ENCODE assay signal across 12 cellular contexts in genomic region chr1:25033030-25033827, GRCh38.
DNase-seq lines count a peak whose midpoint lies in the region; TF ChIP-seq lines count a peak whose summit lies in the region.
"Had no signal": no experiment of that assay in that cellular context is flagged by ENCODE, and none has a peak within 500 bp of the region (broad histone marks: within the 10 kb centered on the region; RNA-seq: fewer than 3 reads in every experiment).

No MANE protein-coding gene starts in this region.

- no peak overlapping the region for H2BK120ac ChIP-seq in neuronal stem cell (ENCODE audit: low read depth, low read length)

- peak overlapping the region; percentile 7 for H2BK5ac ChIP-seq in neuronal stem cell (ENCODE audit: low read length)

- H3K27me3 ChIP-seq in neuronal stem cell (ENCODE audit: control insufficient read depth in 3 of 3, insufficient read depth in 3 of 3, low read depth in 1 of 3, low read length in 3 of 3), result peaks cover 0 to 11% (median 0%) of the 10 kb centered on the region in 3 experiments
- H3K27me3 ChIP-seq: ascending aorta had no signal

- no peak for TF ChIP-seq EP300 in Ishikawa (IDR thresholded peaks at IDR 0.05; ENCODE audit: borderline replicate concordance)

- no peak overlapping the region for H3K4ac ChIP-seq in neuronal stem cell (ENCODE audit: low read length)

- H3K4me3 Mint-ChIP-seq in activated CD4-positive, alpha-beta T cell treated with anti-CD3 and anti-CD28 coated beads, Interleukin-2, amount 10 ng/mL, durations not matched to agents 24 days and 14 days, result peak overlapping the region; percentile 88
- peak overlapping the region; percentile 52 for H3K4me3 Mint-ChIP-seq in activated T-helper 2 cell treated with anti-CD3 and anti-CD28 coated beads, Interferon-gamma antibody, Interleukin-2, Interleukin-4, amounts not matched to agents 10 μg/mL and 5 μg/mL and 100 μg/mL, durations not matched to agents 14 hours and 24 hours and 36 hours (ENCODE audit: low read depth)
- H3K4me3 Mint-ChIP-seq: activated CD4-positive, alpha-beta T cell treated with anti-CD3 and anti-CD28 coated beads for 36 hours had no signal

- TF ChIP-seq RAD21 in Ishikawa (IDR thresholded peaks at IDR 0.05; ENCODE audit: low read depth), result no peak

- H3K18ac ChIP-seq in neuronal stem cell (ENCODE audit: low read length), result peak overlapping the region; percentile 11

- no peak overlapping the region for H2AK5ac ChIP-seq in neuronal stem cell (ENCODE audit: low read depth, low read length)

- H3K36me3 ChIP-seq in neuronal stem cell (replicated peaks in 1 of 2; ENCODE audit: control insufficient read depth in 2 of 2, insufficient read depth in 2 of 2, low read length in 2 of 2), result no peaks in the 10 kb centered on the region
- H3K36me3 ChIP-seq: ascending aorta had no signal

- H3K36me3 Mint-ChIP-seq in activated CD4-positive, alpha-beta T cell treated with anti-CD3 and anti-CD28 coated beads, Interleukin-2, amount 10 ng/mL, durations not matched to agents 24 days and 14 days (ENCODE audit: low read depth), result peaks cover 6% of the 10 kb centered on the region
- no peaks in the 10 kb centered on the region for H3K36me3 Mint-ChIP-seq in activated T-helper 2 cell treated with anti-CD3 and anti-CD28 coated beads, Interferon-gamma antibody, Interleukin-2, Interleukin-4, amounts not matched to agents 10 μg/mL and 5 μg/mL and 100 μg/mL, durations not matched to agents 14 hours and 24 hours and 36 hours (ENCODE audit: low read depth)

- intact Hi-C loops in activated CD4-positive, alpha-beta T cell treated with anti-CD3 and anti-CD28 coated beads, Interleukin-2, amount 10 ng/mL, durations not matched to agents 24 days and 14 days (cut with micrococcal nuclease), result loop anchor here (5.0 kb wide), 2 partner anchors 846 to 1344 kb away; partner anchors contain the start of gene IFNLR1
- intact Hi-C loops in activated T-helper 2 cell treated with anti-CD3 and anti-CD28 coated beads, Interferon-gamma antibody, Interleukin-2, Interleukin-4, amounts not matched to agents 10 μg/mL and 5 μg/mL and 100 μg/mL, durations not matched to agents 14 hours and 24 hours and 36 hours (cut with micrococcal nuclease), result no loop called here

- H3K9me3 ChIP-seq in neuronal stem cell (replicated peaks in 1 of 2; ENCODE audit: control insufficient read depth in 2 of 2, insufficient read depth in 1 of 2, low read depth in 1 of 2, low read length in 2 of 2), result peaks cover 0 to 3% of the 10 kb centered on the region in 2 donors
- H3K9me3 ChIP-seq: ascending aorta had no signal

- H3K4me2 ChIP-seq in neuronal stem cell (ENCODE audit: insufficient read depth, low read length, poor library complexity, severe bottlenecking), result no peak overlapping the region

- H2BK12ac ChIP-seq in neuronal stem cell (ENCODE audit: low read length), result no peak overlapping the region

- H3K4me1 Mint-ChIP-seq in activated CD4-positive, alpha-beta T cell treated with anti-CD3 and anti-CD28 coated beads, Interleukin-2, amount 10 ng/mL, durations not matched to agents 24 days and 14 days, result peaks cover 73% of the 10 kb centered on the region
- H3K4me1 Mint-ChIP-seq in activated T-helper 2 cell treated with anti-CD3 and anti-CD28 coated beads, Interferon-gamma antibody, Interleukin-2, Interleukin-4, amounts not matched to agents 10 μg/mL and 5 μg/mL and 100 μg/mL, durations not matched to agents 14 hours and 24 hours and 36 hours (ENCODE audit: low read depth), result peaks cover 69% of the 10 kb centered on the region

- no peak overlapping the region for H3K14ac ChIP-seq in neuronal stem cell (ENCODE audit: low read length)

- peak; percentile 61 for DNase-seq in activated CD4-positive, alpha-beta T cell treated with anti-CD3 and anti-CD28 coated beads, Interleukin-2, amount 10 ng/mL, durations not matched to agents 24 days and 14 days
- DNase-seq in activated CD4-positive, alpha-beta T cell treated with anti-CD3 and anti-CD28 coated beads for 48 hours, result no peak
- no peak for DNase-seq in activated T-helper 2 cell treated with anti-CD3 and anti-CD28 coated beads, Interferon-gamma antibody, Interleukin-2, Interleukin-4, amounts not matched to agents 10 μg/mL and 5 μg/mL and 100 μg/mL, durations not matched to agents 14 hours and 24 hours and 36 hours (ENCODE audit: low spot score)
- no peak for DNase-seq in neuronal stem cell (ENCODE audit: low spot score)
- DNase-seq in NCI-H187 treated with DMSO at 0.1 percent for 48 hours (lab: John Stamatoyannopoulos, UW), result no peak
- DNase-seq in glomerular visceral epithelial cell (ENCODE audit: extremely low spot score), result no peak
- DNase-seq in stimulated activated CD8-positive, alpha-beta memory T cell treated with anti-CD3 and anti-CD28 coated beads, Interleukin-4, amount 100 ng/mL, for 48 hours, result no peak
- DNase-seq: ACHN; activated CD4-positive, alpha-beta T cell treated with anti-CD3 and anti-CD28 coated beads for 36 hours; NCI-H1417 treated with DMSO at 0.1 percent for 48 hours had no signal

- no peak overlapping the region for H2BK15ac ChIP-seq in neuronal stem cell (ENCODE audit: low read length)

- no peak overlapping the region for H4K8ac ChIP-seq in neuronal stem cell (ENCODE audit: low read depth, low read length)

- H3K9me3 Mint-ChIP-seq in activated CD4-positive, alpha-beta T cell treated with anti-CD3 and anti-CD28 coated beads, Interleukin-2, amount 10 ng/mL, durations not matched to agents 24 days and 14 days, result no peaks in the 10 kb centered on the region
- no peaks in the 10 kb centered on the region for H3K9me3 Mint-ChIP-seq in activated T-helper 2 cell treated with anti-CD3 and anti-CD28 coated beads, Interferon-gamma antibody, Interleukin-2, Interleukin-4, amounts not matched to agents 10 μg/mL and 5 μg/mL and 100 μg/mL, durations not matched to agents 14 hours and 24 hours and 36 hours

- H3K27ac Mint-ChIP-seq in activated CD4-positive, alpha-beta T cell treated with anti-CD3 and anti-CD28 coated beads, Interleukin-2, amount 10 ng/mL, durations not matched to agents 24 days and 14 days, result peak overlapping the region; percentile 98
- peak overlapping the region; percentile 92 for H3K27ac Mint-ChIP-seq in activated T-helper 2 cell treated with anti-CD3 and anti-CD28 coated beads, Interferon-gamma antibody, Interleukin-2, Interleukin-4, amounts not matched to agents 10 μg/mL and 5 μg/mL and 100 μg/mL, durations not matched to agents 14 hours and 24 hours and 36 hours
- H3K27ac Mint-ChIP-seq: activated CD4-positive, alpha-beta T cell treated with anti-CD3 and anti-CD28 coated beads for 36 hours had no signal

- no CpG with 5 or more reads among the region's 12 CpGs for WGBS in neuronal stem cell (ENCODE audit: extremely low coverage in 2 of 2, insufficient read length in 2 of 2, insufficient replicate concordance in 1 of 2), 2 donors

- H3K27ac ChIP-seq in neuronal stem cell (replicated peaks; ENCODE audit: low read length), result no peak overlapping the region
- H3K27ac ChIP-seq: ascending aorta had no signal

- no peaks in the 10 kb centered on the region for H3K79me1 ChIP-seq in neuronal stem cell (ENCODE audit: low read depth, low read length)

- H3K23ac ChIP-seq in neuronal stem cell (ENCODE audit: low read depth, low read length, poor library complexity), result no peak overlapping the region

- H3K27me3 Mint-ChIP-seq in activated CD4-positive, alpha-beta T cell treated with anti-CD3 and anti-CD28 coated beads, Interleukin-2, amount 10 ng/mL, durations not matched to agents 24 days and 14 days, result no peaks in the 10 kb centered on the region
- no peaks in the 10 kb centered on the region for H3K27me3 Mint-ChIP-seq in activated T-helper 2 cell treated with anti-CD3 and anti-CD28 coated beads, Interferon-gamma antibody, Interleukin-2, Interleukin-4, amounts not matched to agents 10 μg/mL and 5 μg/mL and 100 μg/mL, durations not matched to agents 14 hours and 24 hours and 36 hours (ENCODE audit: low read depth)
- H3K27me3 Mint-ChIP-seq: activated CD4-positive, alpha-beta T cell treated with anti-CD3 and anti-CD28 coated beads for 36 hours had no signal

- H3K9ac ChIP-seq in neuronal stem cell (ENCODE audit: low read depth, low read length, poor library complexity), result no peak overlapping the region

- H3K4me1 ChIP-seq in neuronal stem cell (ENCODE audit: control insufficient read depth in 2 of 2, insufficient read depth in 1 of 2, low read depth in 1 of 2, low read length in 2 of 2), result no peaks in the 10 kb centered on the region
- H3K4me1 ChIP-seq: ascending aorta had no signal

- no peak overlapping the region for H4K91ac ChIP-seq in neuronal stem cell (ENCODE audit: low read depth, low read length, poor library complexity)

- H2AFZ ChIP-seq in neuronal stem cell (ENCODE audit: low read length), result peak overlapping the region; percentile 8

- no peak overlapping the region for H3K4me3 ChIP-seq in neuronal stem cell (ENCODE audit: low read length in 2 of 2)
- H3K4me3 ChIP-seq: ascending aorta had no signal

TF ChIP-seq in Ishikawa, 13 proteins besides CTCF, POLR2A, EP300 and RAD21:
- no peak for TF ChIP-seq FOXM1 (IDR thresholded peaks at IDR 0.05; ENCODE audit: borderline replicate concordance, low read depth)
- TF ChIP-seq NFIC (IDR thresholded peaks at IDR 0.05), result no peak
- 0 out of 2 replicates have a peak, but pooled peaks have one; percentile 5 for TF ChIP-seq TEAD4 (IDR thresholded peaks at IDR 0.05)
TF ChIP-seq in Ishikawa: peak in this region for 1.
